ENCODE assay signal across 22 cellular contexts in genomic region chr5:160007610-160008009, GRCh38.
"Had no signal": no experiment of that assay in that cellular context is flagged by ENCODE, and none has a peak within 500 bp of the region (broad histone marks: within the 10 kb centered on the region; RNA-seq: fewer than 3 reads in every experiment).

No MANE protein-coding gene starts in this region.

- H3K9me3 Mint-ChIP-seq: activated B cell treated with CpG ODN at 0.5 μM for 24 hours; activated CD4-positive, alpha-beta memory T cell treated with anti-CD3 and anti-CD28 coated beads, Interleukin-2, amount 10 ng/mL, durations not matched to agents 7 days and 5 days; activated CD4-positive, alpha-beta T cell treated with anti-CD3 and anti-CD28 coated beads, Interleukin-2, amount 10 ng/mL, durations not matched to agents 24 days and 14 days; activated naive CD4-positive, alpha-beta T cell treated with anti-CD3 and anti-CD28 coated beads for 36 hours; activated T-helper 17 cell treated with anti-CD3 and anti-CD28 coated beads, Interleukin-2, amount 50 U/mL, for 72 hours; central memory CD8-positive, alpha-beta T cell; T-cell had no signal

- H3K4me3 Mint-ChIP-seq: activated CD4-positive, alpha-beta memory T cell treated with anti-CD3 and anti-CD28 coated beads, Interleukin-2, amount 10 ng/mL, durations not matched to agents 7 days and 5 days; activated CD4-positive, alpha-beta T cell treated with anti-CD3 and anti-CD28 coated beads, Interleukin-2, amount 10 ng/mL, durations not matched to agents 24 days and 14 days; activated naive CD8-positive, alpha-beta T cell; central memory CD8-positive, alpha-beta T cell had no signal

- ATAC-seq: activated T-helper 17 cell treated with anti-CD3 and anti-CD28 coated beads, Interleukin-2, amount 50 U/mL, for 72 hours; T-cell had no signal

- H3K27ac Mint-ChIP-seq: activated CD4-positive, alpha-beta memory T cell treated with anti-CD3 and anti-CD28 coated beads, Interleukin-2, amount 10 ng/mL, durations not matched to agents 7 days and 5 days; activated naive CD4-positive, alpha-beta T cell treated with anti-CD3 and anti-CD28 coated beads for 36 hours; activated naive CD8-positive, alpha-beta T cell had no signal

- DNase-seq: activated B cell treated with CpG ODN at 0.5 μM for 24 hours; activated CD4-positive, alpha-beta memory T cell treated with anti-CD3 and anti-CD28 coated beads, Interleukin-2, amount 10 ng/mL, durations not matched to agents 7 days and 5 days; activated CD4-positive, alpha-beta T cell treated with anti-CD3 and anti-CD28 coated beads for 1 hour; activated CD4-positive, alpha-beta T cell treated with anti-CD3 and anti-CD28 coated beads, Interleukin-2, amount 10 ng/mL, durations not matched to agents 24 days and 14 days; activated gamma-delta T cell; activated naive CD4-positive, alpha-beta T cell treated with anti-CD3 and anti-CD28 coated beads for 36 hours; activated T-cell treated with anti-CD3 and anti-CD28 coated beads for 4 hours; activated T-cell treated with anti-CD3 and anti-CD28 coated beads, Interleukin-2, amount 50 U/mL, for 48 hours; amygdala; NCI-H1048; NCI-H1930; NCI-H2171; NCI-H2227 treated with DMSO at 0.1 percent for 48 hours; NCI-H446 treated with DMSO at 0.1 percent for 48 hours; NCI-H524 treated with DMSO at 0.1 percent for 48 hours; SIG-M5; T-cell; T-helper 2 cell; T1000 had no signal
